9 cellular contexts compared by ENCODE assay signal in genomic region chr6:158815379-158815724, GRCh38. TPM values are rescaled to one million over a fixed set of nuclear protein-coding genes. Genes with fewer than 3 reads are reported as not detected.
DNase-seq lines count a peak whose midpoint lies in the region; FAIRE-seq and TF ChIP-seq lines count a peak whose summit lies in the region.
"Had no signal": no experiment of that assay in that cellular context is flagged by ENCODE, and none has a peak within 500 bp of the region (broad histone marks: within the 10 kb centered on the region; RNA-seq: fewer than 3 reads in every experiment).

No MANE protein-coding gene starts in this region.

- DNase-seq in RCC 7860 (ENCODE audit: low spot score) = peak; percentile 53
- no peak for DNase-seq in epithelial cell of proximal tubule (ENCODE audit: low read depth)
- no peak for DNase-seq in prostate gland (ENCODE audit: low spot score)
- no peak for DNase-seq in NCI-H128 (lab: John Stamatoyannopoulos, UW; ENCODE audit: unreplicated experiment)
- no peak for DNase-seq in EL
- no peak for DNase-seq in NCI-H510A (lab: John Stamatoyannopoulos, UW)
- DNase-seq in GM12892 (ENCODE audit: insufficient read length) = no peak
- DNase-seq: NCI-H446 had no signal

- peak overlapping the region; percentile 99 to 100 for H3K27ac ChIP-seq in prostate gland

- FAIRE-seq in RCC 7860 (lab: Jason Lieb, UNC) (no peak), GM12892 (lab: Jason Lieb, UNC) (no peak)

- H3K4me1 ChIP-seq in prostate gland (replicated peaks) = peaks cover 29% of the 10 kb centered on the region

- no peaks in the 10 kb centered on the region for H3K9me3 ChIP-seq in prostate gland

- H3K27me3 ChIP-seq in prostate gland (replicated peaks; ENCODE audit: insufficient read depth) = no peaks in the 10 kb centered on the region

- TF ChIP-seq CTCF in GM12875 (IDR thresholded peaks at IDR 0.05; ENCODE audit: borderline replicate concordance, insufficient read depth, low read depth, low read length) (no peak), epithelial cell of proximal tubule (conservative IDR thresholded peaks at IDR 0.05; ENCODE audit: low read depth, low read length) (no peak), prostate gland (IDR thresholded peaks at IDR 0.05) (no peak)

- H3K4me3 ChIP-seq in GM12875 (ENCODE audit: low read depth, low read length) (peak overlapping the region; percentile 11), epithelial cell of proximal tubule (ENCODE audit: low read depth, low read length) (peak overlapping the region; percentile 76), prostate gland (peak overlapping the region in 1 of 2 donors; percentile 97)

- 79% methylated on average over 2 of the region's 2 CpGs for WGBS in prostate gland

- no peaks in the 10 kb centered on the region for H3K36me3 ChIP-seq in prostate gland

- intact Hi-C loops in prostate gland (cut with DNase I) = loop anchor here (5.0 kb wide), 1 partner anchor 48 kb away; no protein-coding TSS in a partner anchor

- TF ChIP-seq POLR2A in prostate gland (IDR thresholded peaks at IDR 0.05) (no peak), GM12892 (IDR thresholded peaks at IDR 0.05; ENCODE audit: low read depth, low read length) (no peak)

RNA-seq across cellular contexts. Expression of gene EZR, which starts 3.8 kb away (rescaled TPM):
- total RNA-seq in epithelial cell of proximal tubule (264 and 309 TPM in 2 replicates), prostate gland (100 to 1,000 TPM; 118 to 222 TPM)
- 137 TPM for polyA plus RNA-seq in GM12892 (2012; ENCODE audit: missing spikeins)
